Comparison of ENCODE assay signal across 8 cellular contexts in the genomic region with DNA sequence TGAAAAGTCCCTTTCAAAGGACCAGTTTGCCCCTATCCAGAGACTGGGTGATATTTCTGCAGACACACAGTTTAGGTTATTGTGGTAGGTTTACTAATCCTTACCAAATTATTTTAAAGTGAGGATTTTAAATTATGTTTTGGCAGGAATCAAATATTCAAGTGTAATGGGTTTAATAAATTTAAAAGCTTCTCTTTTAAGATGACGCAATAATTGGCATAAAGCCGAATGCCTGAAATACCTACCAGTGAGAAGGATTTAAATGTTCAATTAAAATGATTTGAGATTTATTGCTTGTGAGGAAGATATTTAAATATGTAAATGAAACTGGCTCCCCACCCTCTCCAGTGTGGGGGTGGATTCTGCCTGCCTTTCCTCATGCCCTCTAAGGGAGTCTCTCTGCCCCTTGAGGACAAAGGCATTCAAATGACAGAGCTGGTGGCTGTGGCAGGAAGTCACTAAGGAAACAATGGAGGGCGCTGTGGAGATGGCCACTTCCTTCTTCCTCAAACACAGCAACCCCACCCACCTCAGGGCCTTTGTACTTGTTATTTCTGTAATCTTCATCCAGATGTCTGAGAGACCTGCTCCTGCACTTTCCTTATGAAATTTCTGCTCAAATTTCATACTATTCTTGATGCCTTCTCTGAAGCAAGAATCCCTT.
DNase-seq lines count a peak whose midpoint lies in the region; ATAC-seq and TF ChIP-seq lines count a peak whose summit lies in the region.

No MANE protein-coding gene starts in this region.

- no peaks in the 10 kb centered on the region for H3K36me3 ChIP-seq in esophagus squamous epithelium

- TF ChIP-seq CTCF in type B pancreatic cell (conservative IDR thresholded peaks at IDR 0.05) (peak; percentile 19), esophagus squamous epithelium (IDR thresholded peaks at IDR 0.05) (peak in 1 of 6 experiments; percentile 17)

- ATAC-seq in left ventricle myocardium superior = peak; percentile 19
- ATAC-seq in GM19397 (IDR thresholded peaks at IDR 0.05; ENCODE audit: unreplicated experiment) = no peak
- ATAC-seq in GM18907 (IDR thresholded peaks at IDR 0.05; ENCODE audit: unreplicated experiment) = no peak

- H3K27ac ChIP-seq in esophagus squamous epithelium = peak overlapping the region in 1 of 4 donors; percentile 33

- DNase-seq in EL = peak; percentile 30
- peak; percentile 48 for DNase-seq in MV-4-11 (lab: John Stamatoyannopoulos, UW)
- peak; percentile 53 for DNase-seq in activated CD8-positive, alpha-beta memory T cell treated with anti-CD3 and anti-CD28 coated beads, Interleukin-2, amount 50 U/mL, for 48 hours
- peak; percentile 33 for DNase-seq in left ventricle myocardium superior
- DNase-seq in type B pancreatic cell (ENCODE audit: extremely low spot score, unreplicated experiment) = no peak
- DNase-seq in esophagus squamous epithelium (lab: John Stamatoyannopoulos, UW) = no peak

- no peaks in the 10 kb centered on the region for H3K9me3 ChIP-seq in esophagus squamous epithelium

- intact Hi-C loops in left ventricle myocardium superior (cut with micrococcal nuclease) (no loop called here), esophagus squamous epithelium (cut with DNase I) (no loop called here)

- H3K27ac Mint-ChIP-seq in type B pancreatic cell = no peak overlapping the region

- no peaks in the 10 kb centered on the region for H3K27me3 Mint-ChIP-seq in type B pancreatic cell

- no peak for TF ChIP-seq POLR2A in esophagus squamous epithelium (IDR thresholded peaks at IDR 0.05)

- WGBS in esophagus squamous epithelium, 2 donors = 20 to 21% methylated on average over 3 of the region's 3 CpGs

- H3K4me1 ChIP-seq in esophagus squamous epithelium = peaks cover 0 to 17% (median 3%) of the 10 kb centered on the region in 3 donors

- no peak overlapping the region for H3K4me3 ChIP-seq in esophagus squamous epithelium

- H3K36me3 Mint-ChIP-seq in type B pancreatic cell = no peaks in the 10 kb centered on the region

- no peaks in the 10 kb centered on the region for H3K27me3 ChIP-seq in esophagus squamous epithelium

- no peaks in the 10 kb centered on the region for H3K9me3 Mint-ChIP-seq in type B pancreatic cell

- peaks cover 11% of the 10 kb centered on the region for H3K4me1 Mint-ChIP-seq in type B pancreatic cell (ENCODE audit: unreplicated experiment)

- no peak overlapping the region for H3K4me3 Mint-ChIP-seq in type B pancreatic cell

Comparison
In these comparisons a context has a peak if more than half of its experiments do, and no peak if none do; other contexts are left out.
1. DNase-seq: peak in EL (single experiment), MV-4-11 (single experiment), activated CD8-positive, alpha-beta memory T cell treated with anti-CD3 and anti-CD28 coated beads, Interleukin-2, amount 50 U/mL, for 48 hours (single experiment) and left ventricle myocardium superior (single experiment); none in type B pancreatic cell (single experiment) and esophagus squamous epithelium (single experiment).